In genomic region chr10:62358151-62358550, GRCh38 we compare ENCODE assay signal across 6 cellular contexts. TPM values are rescaled to one million over a fixed set of nuclear protein-coding genes. Genes with fewer than 3 reads are reported as not detected.
"Had no signal": no experiment of that assay in that cellular context is flagged by ENCODE, and none has a peak within 500 bp of the region (broad histone marks: within the 10 kb centered on the region; RNA-seq: fewer than 3 reads in every experiment).

No MANE protein-coding gene starts in this region.

RNA-seq across cellular contexts. Expression of gene ZNF365, which starts 16.0 kb away (rescaled TPM):
- total RNA-seq: activated naive CD4-positive, alpha-beta T cell treated with anti-CD3 and anti-CD28 coated beads, Interleukin-2, amount 50 U/mL, for 72 hours; activated naive CD8-positive, alpha-beta T cell treated with anti-CD3 and anti-CD28 coated beads for 36 hours; activated T-helper 1 cell treated with anti-CD3 and anti-CD28 coated beads, Interleukin-12 subunit alpha, Interleukin-12 subunit beta, Interleukin-2, Interleukin-4 antibody, amounts not matched to agents 30 ng/mL and 10 ng/mL and 1 ng/mL, durations not matched to agents 14 hours and 24 hours and 36 hours; activated T-helper 2 cell treated with anti-CD3 and anti-CD28 coated beads, Interferon-gamma antibody, Interleukin-2, Interleukin-4, amounts not matched to agents 10 μg/mL and 5 μg/mL and 100 μg/mL, durations not matched to agents 14 hours and 24 hours and 36 hours; ascending aorta; cardiac muscle cell had no signal
